In the genomic region with DNA sequence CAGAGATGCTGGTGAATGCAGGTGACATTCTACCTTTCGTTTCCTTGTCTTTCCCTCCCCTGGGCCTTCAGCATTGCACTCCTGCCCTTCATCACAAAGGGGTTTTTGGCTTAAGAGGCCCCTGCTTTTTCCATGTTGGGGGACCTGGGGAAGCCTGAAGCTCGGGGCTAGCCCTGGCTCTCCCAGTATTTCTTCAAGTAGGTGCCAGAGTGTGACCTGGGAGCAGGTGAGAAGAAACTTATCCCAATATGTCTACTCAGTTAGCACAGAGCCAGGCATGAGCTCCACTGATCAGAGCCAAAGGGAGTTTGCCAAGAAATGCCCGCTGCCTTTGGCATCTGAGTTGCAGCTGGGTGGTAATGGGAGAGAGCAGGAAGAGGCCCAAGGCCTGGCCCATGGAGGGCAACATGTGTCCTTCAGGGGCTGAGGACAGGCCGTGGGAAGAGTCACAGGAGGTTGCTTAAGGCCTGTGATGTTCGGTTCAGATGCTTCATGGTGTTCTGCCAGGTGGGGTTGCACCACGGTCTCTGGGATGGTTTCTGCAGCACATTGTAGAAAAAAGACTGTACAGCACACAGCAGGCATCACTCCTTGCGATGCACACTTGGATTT, we compare ENCODE assay signal across 16 cellular contexts. TPM values are rescaled to one million over a fixed set of nuclear protein-coding genes. Genes with fewer than 3 reads are reported as not detected.
DNase-seq lines count a peak whose midpoint lies in the region; ATAC-seq and TF ChIP-seq lines count a peak whose summit lies in the region.
"Had no signal": no experiment of that assay in that cellular context is flagged by ENCODE, and none has a peak within 500 bp of the region (broad histone marks: within the 10 kb centered on the region; RNA-seq: fewer than 3 reads in every experiment).

No MANE protein-coding gene starts in this region.

- no peaks in the 10 kb centered on the region for H3K27me3 ChIP-seq in cardiac muscle cell
- H3K27me3 ChIP-seq in right atrium auricular region, result no peaks in the 10 kb centered on the region
- no peaks in the 10 kb centered on the region for H3K27me3 ChIP-seq in heart left ventricle
- peaks cover 0 to 50% of the 10 kb centered on the region in 2 experiments for H3K27me3 ChIP-seq in mesenchymal stem cell (ENCODE audit: control insufficient read depth in 1 of 2, insufficient read depth in 1 of 2, low read length in 2 of 2)

- TF ChIP-seq CTCF in cardiac muscle cell (IDR thresholded peaks at IDR 0.05; ENCODE audit: low read depth, low read length), result no peak
- TF ChIP-seq CTCF in right atrium auricular region (IDR thresholded peaks at IDR 0.05), result no peak
- no peak for TF ChIP-seq CTCF in heart left ventricle (IDR thresholded peaks at IDR 0.05)

- no peak overlapping the region for H3K4me3 ChIP-seq in cardiac muscle cell
- H3K4me3 ChIP-seq in right atrium auricular region, result no peak overlapping the region
- no peak overlapping the region for H3K4me3 ChIP-seq in heart left ventricle
- no peak overlapping the region for H3K4me3 ChIP-seq in mesenchymal stem cell (ENCODE audit: insufficient read depth in 1 of 2, low read depth in 1 of 2, low read length in 2 of 2)
- H3K4me3 ChIP-seq: BLaER1 treated with 17β-estradiol and CSF1 and Interleukin-3, amounts not matched to agents 10 nM and 100 nM; GM12878 had no signal

- no peak overlapping the region for H3K23ac ChIP-seq in mesenchymal stem cell (ENCODE audit: low read length in 2 of 2)

- H3K9ac ChIP-seq in mesenchymal stem cell (ENCODE audit: low read length), result no peak overlapping the region
- H3K9ac ChIP-seq: BLaER1 treated with 17β-estradiol and CSF1 and Interleukin-3, amounts not matched to agents 10 nM and 100 nM had no signal

- no peak overlapping the region for H3K4ac ChIP-seq in mesenchymal stem cell (ENCODE audit: low read depth in 1 of 2, low read length in 2 of 2)

- no peak overlapping the region for H2BK120ac ChIP-seq in mesenchymal stem cell (ENCODE audit: low read depth, low read length)

- no peak overlapping the region for H2AK5ac ChIP-seq in mesenchymal stem cell (ENCODE audit: low read length, severe bottlenecking)

- no peak overlapping the region for H2BK12ac ChIP-seq in mesenchymal stem cell (ENCODE audit: low read length in 2 of 2)

- H4K8ac ChIP-seq in mesenchymal stem cell (ENCODE audit: low read length), result no peak overlapping the region

- ATAC-seq in heart left ventricle (peak in 3 of 4 donors; percentile 21 to 42 (median 22)), sciatic nerve (no peak)
- ATAC-seq: GM12878 had no signal

- no peak for TF ChIP-seq POLR2A in heart left ventricle (IDR thresholded peaks at IDR 0.05)

- no peak overlapping the region for H2BK15ac ChIP-seq in mesenchymal stem cell (ENCODE audit: low read depth, poor library complexity, severe bottlenecking)

- H3K4me1 ChIP-seq in cardiac muscle cell (ENCODE audit: low read depth) (peaks cover 14% of the 10 kb centered on the region), right atrium auricular region (no peaks in the 10 kb centered on the region), heart left ventricle (peaks cover 0 to 14% (median 5%) of the 10 kb centered on the region in 12 donors), mesenchymal stem cell (ENCODE audit: control insufficient read depth, insufficient read depth, low read depth, low read length) (no peaks in the 10 kb centered on the region)
- H3K4me1 ChIP-seq: BLaER1 treated with 17β-estradiol and CSF1 and Interleukin-3, amounts not matched to agents 10 nM and 100 nM had no signal

- H3K9me3 ChIP-seq in cardiac muscle cell (ENCODE audit: low read depth) (no peaks in the 10 kb centered on the region), right atrium auricular region (no peaks in the 10 kb centered on the region), heart left ventricle (no peaks in the 10 kb centered on the region), mesenchymal stem cell (ENCODE audit: control insufficient read depth, low read length) (no peaks in the 10 kb centered on the region)
- H3K9me3 ChIP-seq: BLaER1 treated with 17β-estradiol and CSF1 and Interleukin-3, amounts not matched to agents 10 nM and 100 nM had no signal

- intact Hi-C loops in heart left ventricle (cut with DNase I) (no loop called here), sciatic nerve (cut with DNase I) (no loop called here)

- no peak for DNase-seq in cardiac muscle cell (ENCODE audit: low read depth in 1 of 2, low spot score in 1 of 2)
- DNase-seq in right atrium auricular region (ENCODE audit: low spot score), result no peak
- no peak for DNase-seq in heart left ventricle
- peak; percentile 49 for DNase-seq in mesenteric fat pad (ENCODE audit: low spot score)
- DNase-seq in sciatic nerve (ENCODE audit: low spot score), result peak; percentile 36
- no peak for DNase-seq in mesenchymal stem cell
- DNase-seq in COLO668 (lab: John Stamatoyannopoulos, UW; ENCODE audit: unreplicated experiment), result no peak
- DNase-seq: ACHN; CD4-positive, CD25-positive, alpha-beta regulatory T cell; HCEC 1CT had no signal

- H2AFZ ChIP-seq in mesenchymal stem cell (ENCODE audit: low read depth, low read length), result no peak overlapping the region

- H3K27ac ChIP-seq in cardiac muscle cell (peak overlapping the region; percentile 46), right atrium auricular region (no peak overlapping the region), heart left ventricle (peak overlapping the region in 7 of 12 donors; percentile 22 to 77 (median 57)), mesenchymal stem cell (ENCODE audit: low read length, poor library complexity, severe bottlenecking) (no peak overlapping the region)
- H3K27ac ChIP-seq: BLaER1 treated with 17β-estradiol and CSF1 and Interleukin-3, amounts not matched to agents 10 nM and 100 nM had no signal

- no peak overlapping the region for H3K14ac ChIP-seq in mesenchymal stem cell (ENCODE audit: low read length in 2 of 2)

- WGBS in heart left ventricle, 4 donors, result 40 to 60% (median 49%) methylated on average over 5 to 7 of the region's 7 CpGs
- WGBS in mesenchymal stem cell, result 59% methylated on average over 6 of the region's 7 CpGs

- no peak overlapping the region for H3K4me2 ChIP-seq in mesenchymal stem cell (ENCODE audit: low read length, poor library complexity, severe bottlenecking)
- H3K4me2 ChIP-seq: BLaER1 treated with 17β-estradiol and CSF1 and Interleukin-3, amounts not matched to agents 10 nM and 100 nM had no signal

- H4K91ac ChIP-seq in mesenchymal stem cell (ENCODE audit: low read length), result no peak overlapping the region

- no peaks in the 10 kb centered on the region for H3K36me3 ChIP-seq in cardiac muscle cell
- no peaks in the 10 kb centered on the region for H3K36me3 ChIP-seq in right atrium auricular region
- H3K36me3 ChIP-seq in heart left ventricle, result no peaks in the 10 kb centered on the region
- no peaks in the 10 kb centered on the region for H3K36me3 ChIP-seq in mesenchymal stem cell (ENCODE audit: control insufficient read depth in 1 of 2, insufficient read depth in 2 of 2, low read depth in 1 of 2, low read length in 2 of 2)
- H3K36me3 ChIP-seq: BLaER1 treated with 17β-estradiol and CSF1 and Interleukin-3, amounts not matched to agents 10 nM and 100 nM had no signal

- H3K79me1 ChIP-seq in mesenchymal stem cell (replicated peaks; ENCODE audit: low read length, poor library complexity, severe bottlenecking), result no peaks in the 10 kb centered on the region

- no peak overlapping the region for H2BK5ac ChIP-seq in mesenchymal stem cell (ENCODE audit: low read depth, low read length, poor library complexity, severe bottlenecking)

- no peak overlapping the region for H3K18ac ChIP-seq in mesenchymal stem cell (ENCODE audit: low read depth in 1 of 2, low read length in 2 of 2)

RNA-seq across cellular contexts. Expression of a gene that starts 7.6 kb away (rescaled TPM):
- total RNA-seq in cardiac muscle cell (4.8 and 10.6 TPM in 2 replicates), right atrium auricular region (1 to 10 TPM in 1 of 2 donors, under 1 TPM in 1; 0.08 to 1.7 TPM), heart left ventricle (1 to 10 TPM; 1.1 to 5.7 (median 1.9) TPM), mesenteric fat pad (0.32 TPM), sciatic nerve (64.3 TPM)
- polyA plus RNA-seq in cardiac muscle cell (5.6 and 18.1 TPM in 2 replicates), heart left ventricle (under 1 TPM; 0.61 to 0.67 TPM)
- not detected for polyA plus RNA-seq in mesenchymal stem cell (2013, experiment 1 of 2)
- polyA plus RNA-seq in mesenchymal stem cell (2013, experiment 2 of 2), result not detected
- total RNA-seq: A172; CD4-positive, CD25-positive, alpha-beta regulatory T cell; G401; GM12878; H4; HFFc6 had no signal
- polyA plus RNA-seq: CD4-positive, CD25-positive, alpha-beta regulatory T cell had no signal

RNA-seq across cellular contexts. Expression of a gene that starts 13.0 kb away (rescaled TPM):
- 0.15 and 0.18 TPM in 2 replicates for total RNA-seq in cardiac muscle cell
- not detected in 2 replicates for polyA plus RNA-seq in cardiac muscle cell
- total RNA-seq in right atrium auricular region, result not detected
- 1 to 10 TPM in 1 of 9 donors, under 1 TPM in 4, not detected in 4; 0.27 to 1.1 (median 0.37) TPM for total RNA-seq in heart left ventricle
- under 1 TPM; 0.50 to 0.53 TPM for polyA plus RNA-seq in heart left ventricle
- not detected for total RNA-seq in mesenteric fat pad
- 0.36 TPM for total RNA-seq in sciatic nerve
- not detected for polyA plus RNA-seq in mesenchymal stem cell (2013, experiment 1 of 2)
- polyA plus RNA-seq in mesenchymal stem cell (2013, experiment 2 of 2), result not detected
- total RNA-seq: A172; CD4-positive, CD25-positive, alpha-beta regulatory T cell; G401; GM12878; H4; HFFc6 had no signal
- polyA plus RNA-seq: CD4-positive, CD25-positive, alpha-beta regulatory T cell had no signal

RNA-seq across cellular contexts. Expression of a gene that starts 31.7 kb away (rescaled TPM):
- total RNA-seq in cardiac muscle cell (not detected in 2 replicates), right atrium auricular region (not detected), heart left ventricle (not detected), mesenteric fat pad (not detected), sciatic nerve (not detected)
- polyA plus RNA-seq in cardiac muscle cell (not detected in 2 replicates), heart left ventricle (not detected)
- not detected for polyA plus RNA-seq in mesenchymal stem cell (2013, experiment 1 of 2)
- not detected for polyA plus RNA-seq in mesenchymal stem cell (2013, experiment 2 of 2)
- total RNA-seq: A172; CD4-positive, CD25-positive, alpha-beta regulatory T cell; G401; GM12878; H4; HFFc6 had no signal
- polyA plus RNA-seq: CD4-positive, CD25-positive, alpha-beta regulatory T cell; GM12878 had no signal

Comparison
In these comparisons a context has a peak if more than half of its experiments do, and no peak if none do; other contexts are left out.
1. H3K27ac ChIP-seq: peak in cardiac muscle cell (single experiment) and heart left ventricle (7 of 12); none in right atrium auricular region (0 of 2) and mesenchymal stem cell (single experiment).
2. DNase-seq: peak in mesenteric fat pad (single experiment) and sciatic nerve (single experiment); none in cardiac muscle cell (0 of 2), right atrium auricular region (single experiment), heart left ventricle (0 of 5), mesenchymal stem cell (single experiment) and COLO668 (single experiment).